ENCODE assay signal across 14 cellular contexts in the genomic region with DNA sequence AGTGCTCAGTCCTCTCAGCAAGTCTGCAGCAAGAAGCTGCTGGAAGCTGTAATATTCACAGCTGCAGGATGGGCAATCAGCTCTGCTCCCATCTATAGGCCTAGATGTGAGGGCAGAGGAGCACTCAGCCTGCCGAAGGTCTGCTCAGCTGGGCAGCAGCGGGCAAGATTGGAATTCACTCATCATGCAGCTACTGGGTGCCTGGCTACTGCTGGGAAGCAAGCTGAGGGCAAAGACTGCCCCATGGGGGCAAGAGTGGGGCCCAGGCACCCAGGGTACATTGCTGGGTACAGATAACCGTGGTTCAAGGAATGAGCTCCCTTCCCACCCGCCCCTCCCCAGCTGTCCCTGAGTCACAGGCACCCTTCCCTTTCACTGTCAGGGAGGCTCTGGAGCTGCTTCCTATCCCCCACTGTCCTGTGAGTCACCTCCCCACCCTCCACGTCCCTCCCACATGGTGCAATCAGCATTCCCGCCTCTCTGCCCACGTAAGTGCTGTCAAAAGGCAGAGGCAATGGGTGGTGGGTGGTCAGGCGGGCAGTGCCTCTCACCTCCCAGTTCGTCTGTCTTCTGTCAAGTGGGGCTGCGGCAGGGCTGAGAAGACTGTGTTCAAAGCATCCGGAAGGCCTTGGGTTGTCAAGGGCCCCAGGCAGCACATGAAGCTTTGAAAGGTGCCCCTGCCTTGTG.
DNase-seq lines count a peak whose midpoint lies in the region; ATAC-seq, FAIRE-seq and TF ChIP-seq lines count a peak whose summit lies in the region.
"Had no signal": no experiment of that assay in that cellular context is flagged by ENCODE, and none has a peak within 500 bp of the region (broad histone marks: within the 10 kb centered on the region; RNA-seq: fewer than 3 reads in every experiment).

No MANE protein-coding gene starts in this region.

- no peak overlapping the region for H3K27ac Mint-ChIP-seq in activated CD4-positive, alpha-beta T cell treated with anti-CD3 and anti-CD28 coated beads for 36 hours
- H3K27ac Mint-ChIP-seq: activated T-helper 17 cell treated with anti-CD3 and anti-CD28 coated beads, Interleukin-2, amount 50 U/mL, for 72 hours; nephron progenitor cell had no signal

- H3K27me3 Mint-ChIP-seq in activated CD4-positive, alpha-beta T cell treated with anti-CD3 and anti-CD28 coated beads for 36 hours = no peaks in the 10 kb centered on the region
- H3K27me3 Mint-ChIP-seq: activated T-helper 17 cell treated with anti-CD3 and anti-CD28 coated beads, Interleukin-2, amount 50 U/mL, for 72 hours had no signal

- H3K9ac ChIP-seq in kidney (ENCODE audit: low read length in 2 of 2) = no peak overlapping the region

- intact Hi-C loops in kidney (cut with DNase I) = no loop called here
- intact Hi-C loops in activated CD4-positive, alpha-beta T cell treated with anti-CD3 and anti-CD28 coated beads for 36 hours (cut with DNase I, micrococcal nuclease) = loop anchor here in 1 of 2 experiments (10.0 kb wide), 1 partner anchor 304 kb away; no protein-coding TSS in a partner anchor

- in situ Hi-C loops in astrocyte of the spinal cord (cut with HindIII; ENCODE audit: low sequenced_read_pairs) = no loop called here

- H3K4me3 Mint-ChIP-seq in activated CD4-positive, alpha-beta T cell treated with anti-CD3 and anti-CD28 coated beads for 36 hours = no peak overlapping the region
- H3K4me3 Mint-ChIP-seq: activated T-helper 17 cell treated with anti-CD3 and anti-CD28 coated beads, Interleukin-2, amount 50 U/mL, for 72 hours; nephron progenitor cell had no signal

- H3K9me3 ChIP-seq in kidney (ENCODE audit: control insufficient read depth in 1 of 2, low read length in 2 of 2) = no peaks in the 10 kb centered on the region

- H3K36me3 ChIP-seq in kidney (ENCODE audit: control insufficient read depth in 1 of 2, insufficient read depth in 2 of 2, low read length in 2 of 2) = no peaks in the 10 kb centered on the region
- H3K36me3 ChIP-seq: WERI-Rb-1 had no signal

- H3K4me1 Mint-ChIP-seq in activated CD4-positive, alpha-beta T cell treated with anti-CD3 and anti-CD28 coated beads for 36 hours = no peaks in the 10 kb centered on the region
- H3K4me1 Mint-ChIP-seq: activated T-helper 17 cell treated with anti-CD3 and anti-CD28 coated beads, Interleukin-2, amount 50 U/mL, for 72 hours; nephron progenitor cell had no signal

- no peaks in the 10 kb centered on the region for H3K4me1 ChIP-seq in kidney (ENCODE audit: control insufficient read depth in 1 of 2, insufficient read depth in 1 of 2, low read depth in 1 of 2, low read length in 2 of 2)

- H3K9me3 Mint-ChIP-seq in activated CD4-positive, alpha-beta T cell treated with anti-CD3 and anti-CD28 coated beads for 36 hours (ENCODE audit: low read depth) = no peaks in the 10 kb centered on the region
- H3K9me3 Mint-ChIP-seq: activated T-helper 17 cell treated with anti-CD3 and anti-CD28 coated beads, Interleukin-2, amount 50 U/mL, for 72 hours had no signal

- POLR2A ChIA-PET in activated CD4-positive, alpha-beta T cell treated with anti-CD3 and anti-CD28 coated beads for 36 hours (lab: Charles Lee) = no interaction called here

- peak; percentile 78 for DNase-seq in AG10803 (ENCODE audit: low read depth)
- peak; percentile 85 for DNase-seq in HT1080 (ENCODE audit: low read depth)
- peak; percentile 70 for DNase-seq in astrocyte of the spinal cord (ENCODE audit: low read depth, low spot score)
- peak; percentile 64 for DNase-seq in kidney
- DNase-seq in activated CD4-positive, alpha-beta T cell treated with anti-CD3 and anti-CD28 coated beads for 36 hours = no peak
- DNase-seq in NK-92 treated with Interleukin-12 subunit alpha and Interleukin-12 subunit beta, amount 100 ng/mL, for 24 hours (lab: John Stamatoyannopoulos, UW) = no peak
- no peak for DNase-seq in stimulated activated CD4-positive, alpha-beta T cell treated with anti-CD3 and anti-CD28 coated beads, Interleukin-2, amount 100 ng/mL, for 24 hours
- DNase-seq in DMS153 treated with DMSO at 0.1 percent for 48 hours (lab: John Stamatoyannopoulos, UW; ENCODE audit: unreplicated experiment) = no peak
- DNase-seq: cortex of kidney; NCI-H1417; nephron progenitor cell; stimulated activated CD4-positive, alpha-beta T cell treated with anti-CD3 and anti-CD28 coated beads, Interleukin-1b, Interleukin-23, amount 100 ng/mL, for 48 hours had no signal

- ATAC-seq in activated CD4-positive, alpha-beta T cell treated with anti-CD3 and anti-CD28 coated beads for 36 hours = no peak
- ATAC-seq: activated T-helper 17 cell treated with anti-CD3 and anti-CD28 coated beads, Interleukin-2, amount 50 U/mL, for 72 hours had no signal

- H3K4me3 ChIP-seq in AG10803 (ENCODE audit: low read length) (no peak overlapping the region), astrocyte of the spinal cord (ENCODE audit: low read depth, low read length) (no peak overlapping the region), kidney (ENCODE audit: low read length in 2 of 2) (no peak overlapping the region)

- TF ChIP-seq CTCF in AG10803 (conservative IDR thresholded peaks at IDR 0.05; ENCODE audit: low read length) (no peak), astrocyte of the spinal cord (IDR thresholded peaks at IDR 0.05; ENCODE audit: low read depth, low read length) (no peak), kidney (IDR thresholded peaks at IDR 0.05; ENCODE audit: borderline replicate concordance, extremely low read depth, insufficient read depth) (no peak)

- H3K36me3 Mint-ChIP-seq in activated CD4-positive, alpha-beta T cell treated with anti-CD3 and anti-CD28 coated beads for 36 hours (ENCODE audit: low read depth) = no peaks in the 10 kb centered on the region

- no peak for FAIRE-seq in kidney (lab: Jason Lieb, UNC)

- CTCF ChIA-PET in activated CD4-positive, alpha-beta T cell treated with anti-CD3 and anti-CD28 coated beads for 36 hours (lab: Charles Lee) = no interaction called here

- H3K27ac ChIP-seq in kidney (ENCODE audit: low read depth in 2 of 2, low read length in 2 of 2) = no peak overlapping the region
- H3K27ac ChIP-seq: WERI-Rb-1 had no signal

Comparison
In these comparisons a context has a peak if more than half of its experiments do, and no peak if none do; other contexts are left out.
1. DNase-seq: peak in AG10803 (single experiment), HT1080 (single experiment), astrocyte of the spinal cord (single experiment) and kidney (single experiment); none in activated CD4-positive, alpha-beta T cell treated with anti-CD3 and anti-CD28 coated beads for 36 hours (single experiment), NK-92 treated with Interleukin-12 subunit alpha and Interleukin-12 subunit beta, amount 100 ng/mL, for 24 hours (single experiment), stimulated activated CD4-positive, alpha-beta T cell treated with anti-CD3 and anti-CD28 coated beads, Interleukin-2, amount 100 ng/mL, for 24 hours (0 of 2) and DMS153 treated with DMSO at 0.1 percent for 48 hours (single experiment).